Comparison of ENCODE assay signal across 7 cellular contexts in the genomic region with DNA sequence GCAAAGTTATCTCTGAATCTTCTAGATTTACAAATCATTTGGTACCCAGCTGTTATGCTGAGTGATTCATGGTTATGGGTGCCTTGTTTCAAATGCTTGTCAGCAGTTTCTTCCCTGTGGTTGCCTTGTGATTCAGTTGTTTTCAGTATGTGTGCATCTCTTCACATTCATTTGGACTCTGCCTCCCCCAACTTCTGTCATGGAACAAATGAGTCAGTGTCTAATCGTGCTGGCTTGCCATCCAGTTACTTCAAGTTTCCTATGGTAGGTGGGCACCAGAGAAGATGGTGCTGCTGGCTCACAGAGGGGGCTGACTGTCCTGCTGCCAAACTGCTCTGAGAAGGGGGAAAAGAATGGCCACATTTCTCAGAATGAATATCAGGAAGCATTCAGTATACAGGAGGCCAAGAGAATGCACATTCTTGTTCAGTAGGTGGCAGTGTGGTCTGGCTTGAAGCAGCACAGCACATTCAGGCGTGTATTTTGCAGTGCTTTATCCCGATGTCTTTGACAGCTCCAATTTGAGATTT.
DNase-seq lines count a peak whose midpoint lies in the region; ATAC-seq and TF ChIP-seq lines count a peak whose summit lies in the region.

No MANE protein-coding gene starts in this region.

- no peaks in the 10 kb centered on the region for H3K9me3 Mint-ChIP-seq in T-helper 2 cell treated with Interferon-gamma antibody and Interleukin-4, amounts not matched to agents 5 μg/mL and 100 μg/mL, for 36 hours
- no peaks in the 10 kb centered on the region for H3K9me3 Mint-ChIP-seq in osteocyte (ENCODE audit: unreplicated experiment)

- ATAC-seq in GM21528 (IDR thresholded peaks at IDR 0.05; ENCODE audit: low FRiP score, unreplicated experiment), result peak; percentile 75

- H3K27me3 Mint-ChIP-seq in T-helper 2 cell treated with Interferon-gamma antibody and Interleukin-4, amounts not matched to agents 5 μg/mL and 100 μg/mL, for 36 hours (ENCODE audit: low read depth), result no peaks in the 10 kb centered on the region
- H3K27me3 Mint-ChIP-seq in osteocyte (ENCODE audit: unreplicated experiment), result no peaks in the 10 kb centered on the region

- H3K4me1 Mint-ChIP-seq in T-helper 2 cell treated with Interferon-gamma antibody and Interleukin-4, amounts not matched to agents 5 μg/mL and 100 μg/mL, for 36 hours (ENCODE audit: low read depth), result peaks cover 17% of the 10 kb centered on the region
- no peaks in the 10 kb centered on the region for H3K4me1 Mint-ChIP-seq in osteocyte (ENCODE audit: unreplicated experiment)

- DNase-seq in HT-29 (ENCODE audit: low spot score) (peak; percentile 35), ecto neural progenitor cell (ENCODE audit: low spot score) (peak; percentile 43), osteocyte (ENCODE audit: extremely low spot score, unreplicated experiment) (no peak), GOT3 (lab: John Stamatoyannopoulos, UW) (no peak)
- peak; percentile 84 for DNase-seq in T-helper 2 cell treated with Interferon-gamma antibody and Interleukin-4, amounts not matched to agents 5 μg/mL and 100 μg/mL, for 36 hours (ENCODE audit: low spot score)

- no peak overlapping the region for H3K4me3 ChIP-seq in GM12875 (ENCODE audit: low read depth, low read length)

- peak overlapping the region; percentile 93 for H3K27ac Mint-ChIP-seq in T-helper 2 cell treated with Interferon-gamma antibody and Interleukin-4, amounts not matched to agents 5 μg/mL and 100 μg/mL, for 36 hours
- H3K27ac Mint-ChIP-seq in osteocyte (ENCODE audit: unreplicated experiment), result no peak overlapping the region

- peak overlapping the region; percentile 66 for H3K4me3 Mint-ChIP-seq in T-helper 2 cell treated with Interferon-gamma antibody and Interleukin-4, amounts not matched to agents 5 μg/mL and 100 μg/mL, for 36 hours
- no peak overlapping the region for H3K4me3 Mint-ChIP-seq in osteocyte (ENCODE audit: unreplicated experiment)

- TF ChIP-seq CTCF in GM12875 (IDR thresholded peaks at IDR 0.05; ENCODE audit: borderline replicate concordance, insufficient read depth, low read depth, low read length) (peak; percentile 54), osteocyte (IDR thresholded peaks at IDR 0.05) (peak; percentile 61)

- H3K36me3 Mint-ChIP-seq in T-helper 2 cell treated with Interferon-gamma antibody and Interleukin-4, amounts not matched to agents 5 μg/mL and 100 μg/mL, for 36 hours (ENCODE audit: low read depth), result no peaks in the 10 kb centered on the region
- H3K36me3 Mint-ChIP-seq in osteocyte (ENCODE audit: unreplicated experiment), result no peaks in the 10 kb centered on the region

Comparison
In these comparisons a context has a peak if more than half of its experiments do, and no peak if none do; other contexts are left out.
1. DNase-seq: peak in HT-29 (single experiment), T-helper 2 cell treated with Interferon-gamma antibody and Interleukin-4, amounts not matched to agents 5 μg/mL and 100 μg/mL, for 36 hours (single experiment) and ecto neural progenitor cell (single experiment); none in osteocyte (single experiment) and GOT3 (single experiment).